9 cellular contexts compared by ENCODE assay signal in the genomic region with DNA sequence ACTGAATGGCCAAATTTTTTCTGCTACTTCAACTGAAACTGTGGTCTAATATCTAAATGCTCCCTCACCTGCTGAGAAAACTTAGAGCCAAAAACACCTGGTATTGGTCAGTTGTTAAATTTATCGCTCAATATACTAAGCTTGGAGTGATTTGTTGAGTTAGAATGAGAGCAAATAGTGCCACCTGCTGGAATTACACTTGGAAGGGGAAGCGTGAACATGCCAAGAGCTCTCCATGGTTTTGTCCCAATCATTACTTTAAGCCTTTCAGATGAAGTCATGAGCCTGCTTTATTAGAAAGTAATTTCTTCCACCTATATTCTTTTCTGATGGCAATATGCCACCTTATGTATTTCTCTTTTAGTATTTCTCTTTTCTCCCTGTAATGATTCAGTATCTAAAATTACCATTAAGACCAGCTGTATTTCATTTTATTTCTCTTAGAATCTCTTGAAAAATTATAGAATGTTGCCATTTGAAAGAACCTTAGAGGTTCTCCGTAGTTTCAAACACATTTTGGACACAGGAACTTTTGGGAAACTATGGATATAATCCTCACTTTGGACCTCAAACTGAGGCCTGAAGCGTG.
DNase-seq lines count a peak whose midpoint lies in the region; ATAC-seq and TF ChIP-seq lines count a peak whose summit lies in the region.
"Had no signal": no experiment of that assay in that cellular context is flagged by ENCODE, and none has a peak within 500 bp of the region (broad histone marks: within the 10 kb centered on the region; RNA-seq: fewer than 3 reads in every experiment).

No MANE protein-coding gene starts in this region.

- no peaks in the 10 kb centered on the region for H3K36me3 ChIP-seq in HAP-1 (replicated peaks)
- H3K36me3 ChIP-seq: SJSA1 had no signal

- H3K4me3 ChIP-seq in HAP-1 (no peak overlapping the region), cardiac fibroblast (replicated peaks in 1 of 2; ENCODE audit: low read depth in 2 of 2, low read length in 2 of 2) (no peak overlapping the region)
- H3K4me3 ChIP-seq: SJSA1 had no signal

- peak; percentile 44 for TF ChIP-seq CTCF in cardiac fibroblast (IDR thresholded peaks at IDR 0.05; ENCODE audit: low read depth, low read length)

- ATAC-seq in GM18511 (IDR thresholded peaks at IDR 0.05; ENCODE audit: unreplicated experiment) (no peak), GM18867 (IDR thresholded peaks at IDR 0.05; ENCODE audit: unreplicated experiment) (no peak)

- H3K9me3 ChIP-seq in HAP-1, result no peaks in the 10 kb centered on the region
- H3K9me3 ChIP-seq: SJSA1 had no signal

- in situ Hi-C loops in HAP-1 (cut with MboI; ENCODE audit: low sequenced_read_pairs), result no loop called here

- H3K27me3 ChIP-seq in HAP-1 (ENCODE audit: low read depth), result no peaks in the 10 kb centered on the region
- H3K27me3 ChIP-seq: SJSA1 had no signal

- peak; percentile 25 for DNase-seq in DMS114 treated with DMSO at 0.1 percent for 48 hours (lab: John Stamatoyannopoulos, UW; ENCODE audit: unreplicated experiment)
- peak; percentile 36 to 50 for DNase-seq in HAP-1 (ENCODE audit: low spot score in 2 of 2)
- peak; percentile 15 for DNase-seq in NCI-H345 treated with DMSO at 0.1 percent for 48 hours (lab: John Stamatoyannopoulos, UW; ENCODE audit: unreplicated experiment)
- peak; percentile 59 to 64 for DNase-seq in cardiac fibroblast (ENCODE audit: low read depth in 2 of 2)
- DNase-seq in mucosa of gallbladder (ENCODE audit: low spot score), result peak; percentile 41
- no peak for DNase-seq in stimulated activated CD4-positive, alpha-beta T cell treated with anti-CD3 and anti-CD28 coated beads, Interleukin-4, amount 100 ng/mL, for 4 hours

- H3K4me1 ChIP-seq in HAP-1, result no peaks in the 10 kb centered on the region
- H3K4me1 ChIP-seq: SJSA1 had no signal

Comparison
In these comparisons a context has a peak if more than half of its experiments do, and no peak if none do; other contexts are left out.
1. DNase-seq: peak in DMS114 treated with DMSO at 0.1 percent for 48 hours (single experiment), HAP-1 (2 of 2), NCI-H345 treated with DMSO at 0.1 percent for 48 hours (single experiment), cardiac fibroblast (2 of 2) and mucosa of gallbladder (single experiment); none in stimulated activated CD4-positive, alpha-beta T cell treated with anti-CD3 and anti-CD28 coated beads, Interleukin-4, amount 100 ng/mL, for 4 hours (0 of 2).